Comparison of ENCODE assay signal across 9 cellular contexts in genomic region chr4:121943941-121944340, GRCh38. TPM values are rescaled to one million over a fixed set of nuclear protein-coding genes. Genes with fewer than 3 reads are reported as not detected.
DNase-seq lines count a peak whose midpoint lies in the region; ATAC-seq and TF ChIP-seq lines count a peak whose summit lies in the region.
"Had no signal": no experiment of that assay in that cellular context is flagged by ENCODE, and none has a peak within 500 bp of the region (broad histone marks: within the 10 kb centered on the region; RNA-seq: fewer than 3 reads in every experiment).

No MANE protein-coding gene starts in this region.

- no peaks in the 10 kb centered on the region for H4K20me1 ChIP-seq in neural cell (ENCODE audit: insufficient read depth)

- WGBS in testis, 2 donors = 43 to 57% methylated on average over 4 of the region's 4 CpGs

- no peak overlapping the region for H2AFZ ChIP-seq in neural cell (ENCODE audit: low read depth, low read length)

- no peaks in the 10 kb centered on the region for H3K79me2 ChIP-seq in neural cell (replicated peaks; ENCODE audit: insufficient read depth, low read length)

- no peak overlapping the region for H3K9ac ChIP-seq in neural cell (ENCODE audit: low read length)

- TF ChIP-seq CTCF in WTC11 (IDR thresholded peaks at IDR 0.05) (peak; percentile 64), neural cell (IDR thresholded peaks at IDR 0.05; ENCODE audit: poor library complexity, severe bottlenecking) (peak; percentile 24), testis (IDR thresholded peaks at IDR 0.05) (no peak)

- TF ChIP-seq EP300 in neural cell (conservative IDR thresholded peaks at IDR 0.05; ENCODE audit: poor library complexity, severe bottlenecking) = no peak

- no peak overlapping the region for H3K27ac ChIP-seq in neural cell (ENCODE audit: low read length)
- H3K27ac ChIP-seq in testis = no peak overlapping the region

- H3K4me1 ChIP-seq in testis = no peaks in the 10 kb centered on the region

- CTCF ChIA-PET in WTC11 (lab: Charles Lee) = interaction anchor here (0.6 to 1.3 kb wide), 6 partner anchors 9 to 74 kb away, joined by 3 to 6 read pairs (median 3); partner anchors contain the start of gene BBS7

- DNase-seq in NCI-H82 (lab: John Stamatoyannopoulos, UW) (peak; percentile 46), NCI-H82 treated with DMSO at 0.1 percent for 48 hours (lab: John Stamatoyannopoulos, UW; ENCODE audit: unreplicated experiment) (no peak), WTC11 (ENCODE audit: low spot score) (peak; percentile 83), testis (no peak), RKO (ENCODE audit: low spot score) (no peak)
- DNase-seq: CD4-positive, alpha-beta memory T cell had no signal

- intact Hi-C loops in testis (cut with DNase I; ENCODE audit: low total_unique reads) = no loop called here

- H3K36me3 ChIP-seq in neural cell (ENCODE audit: insufficient read depth, low read length) (no peaks in the 10 kb centered on the region), testis (ENCODE audit: low read depth, missing control alignments) (no peaks in the 10 kb centered on the region)

- POLR2A ChIA-PET in WTC11 (lab: Charles Lee) = no interaction called here

- no peaks in the 10 kb centered on the region for H3K9me3 Mint-ChIP-seq in WTC11
- H3K9me3 Mint-ChIP-seq: CD4-positive, alpha-beta memory T cell had no signal

- ATAC-seq in HG02798 (IDR thresholded peaks at IDR 0.05; ENCODE audit: poor library complexity, unreplicated experiment) (peak; percentile 75), WTC11 (peak; percentile 100), GM21447 (IDR thresholded peaks at IDR 0.05; ENCODE audit: unreplicated experiment) (no peak)

- H3K27ac Mint-ChIP-seq in WTC11 = no peak overlapping the region
- H3K27ac Mint-ChIP-seq: CD4-positive, alpha-beta memory T cell had no signal

- no peaks in the 10 kb centered on the region for H3K9me2 ChIP-seq in neural cell (ENCODE audit: insufficient read depth, low read length)

- 0 out of 2 replicates have a peak, but pooled peaks cover 2% of the 10 kb centered on the region for H3K4me1 Mint-ChIP-seq in WTC11

- no peak for TF ChIP-seq RAD21 in neural cell (conservative IDR thresholded peaks at IDR 0.05)

- H3K27me3 Mint-ChIP-seq in WTC11 (ENCODE audit: low read depth) = peaks cover 27% of the 10 kb centered on the region

- H3K4me3 ChIP-seq in neural cell (ENCODE audit: low read length) (no peak overlapping the region), testis (no peak overlapping the region)

- TF ChIP-seq POLR2A in testis (IDR thresholded peaks at IDR 0.05) = no peak

- no peak overlapping the region for H3K4me2 ChIP-seq in neural cell (ENCODE audit: low read length)

- no peaks in the 10 kb centered on the region for H3K9me3 ChIP-seq in neural cell (ENCODE audit: low read length)
- H3K9me3 ChIP-seq in testis = no peaks in the 10 kb centered on the region

- no peak overlapping the region for H3K4me3 Mint-ChIP-seq in WTC11
- H3K4me3 Mint-ChIP-seq: CD4-positive, alpha-beta memory T cell had no signal

- H3K36me3 Mint-ChIP-seq in WTC11 = no peaks in the 10 kb centered on the region
- H3K36me3 Mint-ChIP-seq: CD4-positive, alpha-beta memory T cell had no signal

- H3K27me3 ChIP-seq in neural cell (ENCODE audit: insufficient read depth, low read depth, low read length) = no peaks in the 10 kb centered on the region
- H3K27me3 ChIP-seq in testis = no peaks in the 10 kb centered on the region

- H3F3A ChIP-seq in neural cell (ENCODE audit: insufficient read depth, low read length, poor library complexity, severe bottlenecking) = no peaks in the 10 kb centered on the region

TF ChIP-seq in WTC11, 78 proteins besides CTCF, POLR2A, EP300 and RAD21:
- TF ChIP-seq PREB (CRISPR knock-in tag; IDR thresholded peaks at IDR 0.05; ENCODE audit: borderline replicate concordance) = no peak
- no peak for TF ChIP-seq GTF2I (CRISPR knock-in tag; conservative IDR thresholded peaks at IDR 0.05)
- no peak for TF ChIP-seq SP1 (CRISPR knock-in tag; conservative IDR thresholded peaks at IDR 0.05)
- TF ChIP-seq CBFB (CRISPR knock-in tag; IDR thresholded peaks at IDR 0.05; ENCODE audit: low read depth) = no peak
- TF ChIP-seq ZNF138 (CRISPR knock-in tag; conservative IDR thresholded peaks at IDR 0.05) = no peak
TF ChIP-seq in WTC11: peak in this region for 0.

TF ChIP-seq in neural cell, 6 proteins besides CTCF, POLR2A, EP300 and RAD21:
- TF ChIP-seq REST (IDR thresholded peaks at IDR 0.05; ENCODE audit: borderline replicate concordance) (no peak), MXI1 (conservative IDR thresholded peaks at IDR 0.05; ENCODE audit: poor library complexity, severe bottlenecking) (no peak), POLR2AphosphoS5 (IDR thresholded peaks at IDR 0.05) (no peak), TAF1 (IDR thresholded peaks at IDR 0.05; ENCODE audit: low read depth) (no peak), EZH2 (IDR thresholded peaks at IDR 0.05; ENCODE audit: borderline replicate concordance, insufficient read depth, low read length, poor library complexity, severe bottlenecking) (no peak), SMC3 (conservative IDR thresholded peaks at IDR 0.05; ENCODE audit: poor library complexity) (no peak)

RNA-seq across cellular contexts. Expression of gene TRPC3, which starts 7.9 kb away (rescaled TPM):
- total RNA-seq in WTC11 (2021) = 0.21 to 0.30 TPM (median 0.26 TPM) in 3 replicates
- 5.8 and 6.9 TPM in 2 replicates for polyA plus RNA-seq in neural cell
- 11.2 and 13.5 TPM in 2 replicates for polyA minus RNA-seq in neural cell
- 1 to 10 TPM; 1.9 to 3.7 TPM for total RNA-seq in testis
- polyA plus RNA-seq in testis (ENCODE audit: insufficient read depth, low read depth, low replicate concordance) = 0.57 TPM
- total RNA-seq: CD4-positive, alpha-beta memory T cell had no signal
- polyA plus RNA-seq: CD4-positive, alpha-beta memory T cell had no signal

Comparison
In these comparisons a context has a peak if more than half of its experiments do, and no peak if none do; other contexts are left out.
1. DNase-seq: peak in NCI-H82 (single experiment) and WTC11 (single experiment); none in NCI-H82 treated with DMSO at 0.1 percent for 48 hours (single experiment), testis (single experiment) and RKO (single experiment).
2. CTCF ChIP-seq: peak in WTC11 (single experiment) and neural cell (single experiment); none in testis (0 of 3).